In the genomic region with DNA sequence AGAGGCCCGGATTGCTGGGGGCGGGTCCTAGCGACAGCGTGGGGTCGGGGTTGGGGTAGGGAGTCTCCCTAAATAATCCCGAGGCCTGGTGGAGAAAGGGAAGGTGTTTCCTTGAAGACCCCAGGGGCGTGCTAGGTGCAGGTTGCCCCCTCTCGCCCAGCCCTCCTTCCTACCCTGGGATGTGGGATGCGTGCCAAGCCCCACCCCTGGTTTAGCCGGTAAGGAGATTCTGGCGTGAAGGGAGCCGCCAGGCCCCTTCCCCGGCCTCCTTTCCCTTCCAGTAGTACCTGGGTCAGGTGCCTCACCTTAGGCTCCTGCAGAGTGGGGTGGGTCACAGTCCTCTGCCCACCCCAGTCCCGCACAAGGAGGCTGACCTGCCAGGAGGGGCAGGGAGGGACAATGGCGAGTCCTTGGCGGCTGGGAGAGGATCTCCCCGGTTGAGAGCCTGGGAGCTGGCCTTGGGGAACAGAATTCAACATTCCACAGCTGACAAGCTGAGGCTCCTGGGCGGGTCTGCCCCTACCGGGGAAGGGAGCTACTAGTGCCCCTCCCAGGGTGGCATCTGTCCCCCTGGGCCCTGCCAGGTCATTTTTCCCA, we compare ENCODE assay signal across 8 cellular contexts. TPM values are rescaled to one million over a fixed set of nuclear protein-coding genes. Genes with fewer than 3 reads are reported as not detected.
DNase-seq lines count a peak whose midpoint lies in the region; ATAC-seq, FAIRE-seq and TF ChIP-seq lines count a peak whose summit lies in the region.

No MANE protein-coding gene starts in this region.

- no peaks in the 10 kb centered on the region for H3K9me3 ChIP-seq in neuron (ENCODE audit: low read length)

- CTCF ChIA-PET in AG04449 (lab: Yijun Ruan, JAX) = interaction anchor here (0.8 to 15.6 kb wide), 5 partner anchors 11 to 463 kb away, joined by 3 to 190 read pairs (median 7); no protein-coding TSS in a partner anchor

- no peak for FAIRE-seq in H54 (lab: Jason Lieb, UNC)

- peak overlapping the region; percentile 85 for H2AFZ ChIP-seq in neuron (ENCODE audit: low read depth, low read length)

- no peak for TF ChIP-seq POLR2A in H54 (IDR thresholded peaks at IDR 0.05; ENCODE audit: low read depth, low read length)

- DNase-seq in AG04449 (ENCODE audit: low read depth, low spot score) = no peak
- DNase-seq in H54 (ENCODE audit: insufficient read length, low spot score) = peak; percentile 59
- peak; percentile 16 for DNase-seq in fibroblast of the aortic adventitia (ENCODE audit: low read depth)
- DNase-seq in putamen (ENCODE audit: low spot score) = no peak

- H3K27me3 ChIP-seq in neuron (ENCODE audit: insufficient read depth, low read length) = peaks cover 20% of the 10 kb centered on the region

- H3K4me1 ChIP-seq in neuron (ENCODE audit: insufficient read depth, low read length) = peaks cover 8% of the 10 kb centered on the region

- peaks cover 3% of the 10 kb centered on the region for H3K36me3 ChIP-seq in neuron (ENCODE audit: insufficient read depth, low read length)

- H3K27ac ChIP-seq in VCaP = peak overlapping the region; percentile 93

- POLR2A ChIA-PET in AG04449 (lab: Yijun Ruan, JAX) = no interaction called here

- ATAC-seq in GM19397 (IDR thresholded peaks at IDR 0.05; ENCODE audit: unreplicated experiment) (no peak), HG03565 (IDR thresholded peaks at IDR 0.05; ENCODE audit: unreplicated experiment) (no peak)

- H3K4me3 ChIP-seq in AG04449 (ENCODE audit: low read depth, low read length) (peak overlapping the region; percentile 81), fibroblast of the aortic adventitia (ENCODE audit: low read depth, low read length) (peak overlapping the region; percentile 88), neuron (ENCODE audit: low read length) (peak overlapping the region; percentile 94)

- no peak for TF ChIP-seq CTCF in AG04449 (IDR thresholded peaks at IDR 0.05; ENCODE audit: insufficient read depth, low read length, missing control alignments)
- no peak for TF ChIP-seq CTCF in VCaP (conservative IDR thresholded peaks at IDR 0.05)
- no peak for TF ChIP-seq CTCF in fibroblast of the aortic adventitia (IDR thresholded peaks at IDR 0.05; ENCODE audit: insufficient read depth, low read length)

RNA-seq across cellular contexts. Expression of a gene that starts 0.7 kb away (rescaled TPM):
- total RNA-seq in fibroblast of the aortic adventitia (ENCODE audit: low replicate concordance) = 19.3 and 29.0 TPM in 2 replicates

RNA-seq across cellular contexts. Expression of a gene that starts 17.5 kb away (rescaled TPM):
- total RNA-seq in fibroblast of the aortic adventitia (ENCODE audit: low replicate concordance) = not detected in 2 replicates

RNA-seq across cellular contexts. Expression of a gene that starts 17.6 kb away (rescaled TPM):
- total RNA-seq in fibroblast of the aortic adventitia (ENCODE audit: low replicate concordance) = not detected in 2 replicates

RNA-seq across cellular contexts. Expression of a gene that starts 38.0 kb away (rescaled TPM):
- total RNA-seq in fibroblast of the aortic adventitia (ENCODE audit: low replicate concordance) = 1.7 and 7.1 TPM in 2 replicates

Comparison
In these comparisons a context has a peak if more than half of its experiments do, and no peak if none do; other contexts are left out.
1. DNase-seq: peak in H54 (single experiment) and fibroblast of the aortic adventitia (single experiment); none in AG04449 (single experiment) and putamen (single experiment).
2. Peak in every context shown above with its lines, with median percentiles within 50 percentile points of each other: H3K4me3 ChIP-seq.